ENCODE assay signal across 1 cellular context in the genomic region with DNA sequence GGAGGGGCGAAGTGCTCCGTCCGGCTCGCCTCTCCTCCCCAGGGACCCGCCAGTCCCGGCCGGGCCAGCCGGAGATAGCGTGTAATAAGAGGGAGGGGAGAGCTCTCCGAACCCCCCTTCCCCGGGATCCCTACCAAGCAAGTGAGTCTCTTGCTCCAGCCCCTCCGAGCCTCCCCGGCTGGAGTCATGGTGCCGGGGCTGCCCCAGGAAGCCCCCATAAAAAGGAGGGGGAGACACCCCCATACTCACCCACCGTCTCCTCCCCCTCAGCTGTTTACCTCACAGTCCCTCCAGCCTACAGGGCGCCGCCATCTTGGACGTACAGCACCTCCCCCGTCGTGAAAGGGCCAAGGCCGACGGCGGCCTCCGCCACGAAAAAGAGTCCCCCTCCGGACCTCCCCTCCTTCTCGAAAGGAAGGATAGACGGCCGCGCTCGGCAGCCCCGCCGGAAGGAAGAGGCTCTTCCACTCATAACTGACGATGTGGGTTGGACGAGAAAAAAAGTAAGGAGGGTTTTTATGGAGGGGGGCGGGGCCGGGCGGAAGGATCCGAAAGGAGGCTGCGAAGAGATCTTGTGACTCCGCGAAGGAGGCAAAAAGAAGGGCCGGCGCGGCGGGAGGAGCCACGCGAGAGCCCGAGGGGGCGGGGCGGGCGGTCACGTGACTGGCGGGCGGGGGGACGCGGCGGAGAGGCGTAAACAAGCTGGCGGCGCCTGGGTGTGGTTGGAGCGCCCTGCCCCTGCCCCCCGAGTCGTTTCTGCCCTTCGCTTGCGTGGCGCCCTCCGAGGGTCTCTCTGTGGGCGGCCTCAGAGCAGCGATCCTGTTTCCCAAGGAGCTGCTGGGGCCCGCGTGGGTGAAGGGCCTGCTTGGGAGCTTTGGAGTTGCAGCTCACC.
A peak's percentile ranks its signal among the peaks of the same experiment; 100 is the strongest.
TF ChIP-seq lines count a peak whose summit lies in the region.

A gene (minus strand): TSS at position 323 of the 892 bp plus-strand sequence. CDS start 15,744 bp downstream, outside the sequence.

TF ChIP-seq in K562, 482 proteins besides CTCF, POLR2A, EP300 and RAD21 (continued from another document and continues in another):
- TF ChIP-seq, protein P1, sequence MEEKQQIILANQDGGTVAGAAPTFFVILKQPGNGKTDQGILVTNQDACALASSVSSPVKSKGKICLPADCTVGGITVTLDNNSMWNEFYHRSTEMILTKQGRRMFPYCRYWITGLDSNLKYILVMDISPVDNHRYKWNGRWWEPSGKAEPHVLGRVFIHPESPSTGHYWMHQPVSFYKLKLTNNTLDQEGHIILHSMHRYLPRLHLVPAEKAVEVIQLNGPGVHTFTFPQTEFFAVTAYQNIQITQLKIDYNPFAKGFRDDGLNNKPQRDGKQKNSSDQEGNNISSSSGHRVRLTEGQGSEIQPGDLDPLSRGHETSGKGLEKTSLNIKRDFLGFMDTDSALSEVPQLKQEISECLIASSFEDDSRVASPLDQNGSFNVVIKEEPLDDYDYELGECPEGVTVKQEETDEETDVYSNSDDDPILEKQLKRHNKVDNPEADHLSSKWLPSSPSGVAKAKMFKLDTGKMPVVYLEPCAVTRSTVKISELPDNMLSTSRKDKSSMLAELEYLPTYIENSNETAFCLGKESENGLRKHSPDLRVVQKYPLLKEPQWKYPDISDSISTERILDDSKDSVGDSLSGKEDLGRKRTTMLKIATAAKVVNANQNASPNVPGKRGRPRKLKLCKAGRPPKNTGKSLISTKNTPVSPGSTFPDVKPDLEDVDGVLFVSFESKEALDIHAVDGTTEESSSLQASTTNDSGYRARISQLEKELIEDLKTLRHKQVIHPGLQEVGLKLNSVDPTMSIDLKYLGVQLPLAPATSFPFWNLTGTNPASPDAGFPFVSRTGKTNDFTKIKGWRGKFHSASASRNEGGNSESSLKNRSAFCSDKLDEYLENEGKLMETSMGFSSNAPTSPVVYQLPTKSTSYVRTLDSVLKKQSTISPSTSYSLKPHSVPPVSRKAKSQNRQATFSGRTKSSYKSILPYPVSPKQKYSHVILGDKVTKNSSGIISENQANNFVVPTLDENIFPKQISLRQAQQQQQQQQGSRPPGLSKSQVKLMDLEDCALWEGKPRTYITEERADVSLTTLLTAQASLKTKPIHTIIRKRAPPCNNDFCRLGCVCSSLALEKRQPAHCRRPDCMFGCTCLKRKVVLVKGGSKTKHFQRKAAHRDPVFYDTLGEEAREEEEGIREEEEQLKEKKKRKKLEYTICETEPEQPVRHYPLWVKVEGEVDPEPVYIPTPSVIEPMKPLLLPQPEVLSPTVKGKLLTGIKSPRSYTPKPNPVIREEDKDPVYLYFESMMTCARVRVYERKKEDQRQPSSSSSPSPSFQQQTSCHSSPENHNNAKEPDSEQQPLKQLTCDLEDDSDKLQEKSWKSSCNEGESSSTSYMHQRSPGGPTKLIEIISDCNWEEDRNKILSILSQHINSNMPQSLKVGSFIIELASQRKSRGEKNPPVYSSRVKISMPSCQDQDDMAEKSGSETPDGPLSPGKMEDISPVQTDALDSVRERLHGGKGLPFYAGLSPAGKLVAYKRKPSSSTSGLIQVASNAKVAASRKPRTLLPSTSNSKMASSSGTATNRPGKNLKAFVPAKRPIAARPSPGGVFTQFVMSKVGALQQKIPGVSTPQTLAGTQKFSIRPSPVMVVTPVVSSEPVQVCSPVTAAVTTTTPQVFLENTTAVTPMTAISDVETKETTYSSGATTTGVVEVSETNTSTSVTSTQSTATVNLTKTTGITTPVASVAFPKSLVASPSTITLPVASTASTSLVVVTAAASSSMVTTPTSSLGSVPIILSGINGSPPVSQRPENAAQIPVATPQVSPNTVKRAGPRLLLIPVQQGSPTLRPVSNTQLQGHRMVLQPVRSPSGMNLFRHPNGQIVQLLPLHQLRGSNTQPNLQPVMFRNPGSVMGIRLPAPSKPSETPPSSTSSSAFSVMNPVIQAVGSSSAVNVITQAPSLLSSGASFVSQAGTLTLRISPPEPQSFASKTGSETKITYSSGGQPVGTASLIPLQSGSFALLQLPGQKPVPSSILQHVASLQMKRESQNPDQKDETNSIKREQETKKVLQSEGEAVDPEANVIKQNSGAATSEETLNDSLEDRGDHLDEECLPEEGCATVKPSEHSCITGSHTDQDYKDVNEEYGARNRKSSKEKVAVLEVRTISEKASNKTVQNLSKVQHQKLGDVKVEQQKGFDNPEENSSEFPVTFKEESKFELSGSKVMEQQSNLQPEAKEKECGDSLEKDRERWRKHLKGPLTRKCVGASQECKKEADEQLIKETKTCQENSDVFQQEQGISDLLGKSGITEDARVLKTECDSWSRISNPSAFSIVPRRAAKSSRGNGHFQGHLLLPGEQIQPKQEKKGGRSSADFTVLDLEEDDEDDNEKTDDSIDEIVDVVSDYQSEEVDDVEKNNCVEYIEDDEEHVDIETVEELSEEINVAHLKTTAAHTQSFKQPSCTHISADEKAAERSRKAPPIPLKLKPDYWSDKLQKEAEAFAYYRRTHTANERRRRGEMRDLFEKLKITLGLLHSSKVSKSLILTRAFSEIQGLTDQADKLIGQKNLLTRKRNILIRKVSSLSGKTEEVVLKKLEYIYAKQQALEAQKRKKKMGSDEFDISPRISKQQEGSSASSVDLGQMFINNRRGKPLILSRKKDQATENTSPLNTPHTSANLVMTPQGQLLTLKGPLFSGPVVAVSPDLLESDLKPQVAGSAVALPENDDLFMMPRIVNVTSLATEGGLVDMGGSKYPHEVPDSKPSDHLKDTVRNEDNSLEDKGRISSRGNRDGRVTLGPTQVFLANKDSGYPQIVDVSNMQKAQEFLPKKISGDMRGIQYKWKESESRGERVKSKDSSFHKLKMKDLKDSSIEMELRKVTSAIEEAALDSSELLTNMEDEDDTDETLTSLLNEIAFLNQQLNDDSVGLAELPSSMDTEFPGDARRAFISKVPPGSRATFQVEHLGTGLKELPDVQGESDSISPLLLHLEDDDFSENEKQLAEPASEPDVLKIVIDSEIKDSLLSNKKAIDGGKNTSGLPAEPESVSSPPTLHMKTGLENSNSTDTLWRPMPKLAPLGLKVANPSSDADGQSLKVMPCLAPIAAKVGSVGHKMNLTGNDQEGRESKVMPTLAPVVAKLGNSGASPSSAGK (IDR thresholded peaks at IDR 0.05): peak; percentile 33; the same call in 1 of the 2 replicates
- no peak for TF ChIP-seq KLF16 (IDR thresholded peaks at IDR 0.05)
- peak; percentile 100 for TF ChIP-seq KLF13 (tag; IDR thresholded peaks at IDR 0.05; ENCODE audit: borderline replicate concordance, low read depth)
- no peak for TF ChIP-seq SRF (CRISPR knock-in tag; IDR thresholded peaks at IDR 0.05)
- TF ChIP-seq LCOR (CRISPR knock-in tag; IDR thresholded peaks at IDR 0.05): peak; percentile 53
- peak; percentile 76 for TF ChIP-seq GABPA (tag; conservative IDR thresholded peaks at IDR 0.05; ENCODE audit: low read depth)
- TF ChIP-seq, protein P2, sequence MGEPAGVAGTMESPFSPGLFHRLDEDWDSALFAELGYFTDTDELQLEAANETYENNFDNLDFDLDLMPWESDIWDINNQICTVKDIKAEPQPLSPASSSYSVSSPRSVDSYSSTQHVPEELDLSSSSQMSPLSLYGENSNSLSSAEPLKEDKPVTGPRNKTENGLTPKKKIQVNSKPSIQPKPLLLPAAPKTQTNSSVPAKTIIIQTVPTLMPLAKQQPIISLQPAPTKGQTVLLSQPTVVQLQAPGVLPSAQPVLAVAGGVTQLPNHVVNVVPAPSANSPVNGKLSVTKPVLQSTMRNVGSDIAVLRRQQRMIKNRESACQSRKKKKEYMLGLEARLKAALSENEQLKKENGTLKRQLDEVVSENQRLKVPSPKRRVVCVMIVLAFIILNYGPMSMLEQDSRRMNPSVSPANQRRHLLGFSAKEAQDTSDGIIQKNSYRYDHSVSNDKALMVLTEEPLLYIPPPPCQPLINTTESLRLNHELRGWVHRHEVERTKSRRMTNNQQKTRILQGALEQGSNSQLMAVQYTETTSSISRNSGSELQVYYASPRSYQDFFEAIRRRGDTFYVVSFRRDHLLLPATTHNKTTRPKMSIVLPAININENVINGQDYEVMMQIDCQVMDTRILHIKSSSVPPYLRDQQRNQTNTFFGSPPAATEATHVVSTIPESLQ (CRISPR knock-in tag; IDR thresholded peaks at IDR 0.05): no peak
- no peak for TF ChIP-seq CCNT2 (IDR thresholded peaks at IDR 0.05; ENCODE audit: borderline replicate concordance, extremely low read depth, insufficient read length, low read depth, low read length)
- TF ChIP-seq RNF2 (IDR thresholded peaks at IDR 0.05): peak; percentile 77
- TF ChIP-seq MCM3 (IDR thresholded peaks at IDR 0.05): no peak
- TF ChIP-seq TAF7 (tag; IDR thresholded peaks at IDR 0.05): peak; percentile 100
- TF ChIP-seq ZZZ3 (IDR thresholded peaks at IDR 0.05): peak; percentile 89
- no peak for TF ChIP-seq ZBTB1 (CRISPR knock-in tag; IDR thresholded peaks at IDR 0.05; ENCODE audit: borderline replicate concordance, low read depth)
- peak; percentile 85 for TF ChIP-seq DACH1 (IDR thresholded peaks at IDR 0.05; ENCODE audit: partially characterized antibody)
- TF ChIP-seq, protein P3, sequence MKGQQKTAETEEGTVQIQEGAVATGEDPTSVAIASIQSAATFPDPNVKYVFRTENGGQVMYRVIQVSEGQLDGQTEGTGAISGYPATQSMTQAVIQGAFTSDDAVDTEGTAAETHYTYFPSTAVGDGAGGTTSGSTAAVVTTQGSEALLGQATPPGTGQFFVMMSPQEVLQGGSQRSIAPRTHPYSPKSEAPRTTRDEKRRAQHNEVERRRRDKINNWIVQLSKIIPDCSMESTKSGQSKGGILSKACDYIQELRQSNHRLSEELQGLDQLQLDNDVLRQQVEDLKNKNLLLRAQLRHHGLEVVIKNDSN (CRISPR knock-in tag; IDR thresholded peaks at IDR 0.05): peak; percentile 82
- 0 out of 2 replicates have a peak, but pooled peaks have one; percentile 18 for TF ChIP-seq RBM14 (IDR thresholded peaks at IDR 0.05; ENCODE audit: borderline replicate concordance, insufficient read depth, low read depth, low read length)
- TF ChIP-seq, protein P4, sequence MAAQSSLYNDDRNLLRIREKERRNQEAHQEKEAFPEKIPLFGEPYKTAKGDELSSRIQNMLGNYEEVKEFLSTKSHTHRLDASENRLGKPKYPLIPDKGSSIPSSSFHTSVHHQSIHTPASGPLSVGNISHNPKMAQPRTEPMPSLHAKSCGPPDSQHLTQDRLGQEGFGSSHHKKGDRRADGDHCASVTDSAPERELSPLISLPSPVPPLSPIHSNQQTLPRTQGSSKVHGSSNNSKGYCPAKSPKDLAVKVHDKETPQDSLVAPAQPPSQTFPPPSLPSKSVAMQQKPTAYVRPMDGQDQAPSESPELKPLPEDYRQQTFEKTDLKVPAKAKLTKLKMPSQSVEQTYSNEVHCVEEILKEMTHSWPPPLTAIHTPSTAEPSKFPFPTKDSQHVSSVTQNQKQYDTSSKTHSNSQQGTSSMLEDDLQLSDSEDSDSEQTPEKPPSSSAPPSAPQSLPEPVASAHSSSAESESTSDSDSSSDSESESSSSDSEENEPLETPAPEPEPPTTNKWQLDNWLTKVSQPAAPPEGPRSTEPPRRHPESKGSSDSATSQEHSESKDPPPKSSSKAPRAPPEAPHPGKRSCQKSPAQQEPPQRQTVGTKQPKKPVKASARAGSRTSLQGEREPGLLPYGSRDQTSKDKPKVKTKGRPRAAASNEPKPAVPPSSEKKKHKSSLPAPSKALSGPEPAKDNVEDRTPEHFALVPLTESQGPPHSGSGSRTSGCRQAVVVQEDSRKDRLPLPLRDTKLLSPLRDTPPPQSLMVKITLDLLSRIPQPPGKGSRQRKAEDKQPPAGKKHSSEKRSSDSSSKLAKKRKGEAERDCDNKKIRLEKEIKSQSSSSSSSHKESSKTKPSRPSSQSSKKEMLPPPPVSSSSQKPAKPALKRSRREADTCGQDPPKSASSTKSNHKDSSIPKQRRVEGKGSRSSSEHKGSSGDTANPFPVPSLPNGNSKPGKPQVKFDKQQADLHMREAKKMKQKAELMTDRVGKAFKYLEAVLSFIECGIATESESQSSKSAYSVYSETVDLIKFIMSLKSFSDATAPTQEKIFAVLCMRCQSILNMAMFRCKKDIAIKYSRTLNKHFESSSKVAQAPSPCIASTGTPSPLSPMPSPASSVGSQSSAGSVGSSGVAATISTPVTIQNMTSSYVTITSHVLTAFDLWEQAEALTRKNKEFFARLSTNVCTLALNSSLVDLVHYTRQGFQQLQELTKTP (IDR thresholded peaks at IDR 0.05; ENCODE audit: low read depth in 1 of 2, partially characterized antibody in 2 of 2): peak; percentile 69 to 96
- TF ChIP-seq KHSRP (IDR thresholded peaks at IDR 0.05): peak; percentile 61; the same call in 1 of the 2 replicates
- TF ChIP-seq NFATC3 (IDR thresholded peaks at IDR 0.05): no peak
- peak; percentile 75 for TF ChIP-seq DPF2 (IDR thresholded peaks at IDR 0.05)
- TF ChIP-seq, protein P5, sequence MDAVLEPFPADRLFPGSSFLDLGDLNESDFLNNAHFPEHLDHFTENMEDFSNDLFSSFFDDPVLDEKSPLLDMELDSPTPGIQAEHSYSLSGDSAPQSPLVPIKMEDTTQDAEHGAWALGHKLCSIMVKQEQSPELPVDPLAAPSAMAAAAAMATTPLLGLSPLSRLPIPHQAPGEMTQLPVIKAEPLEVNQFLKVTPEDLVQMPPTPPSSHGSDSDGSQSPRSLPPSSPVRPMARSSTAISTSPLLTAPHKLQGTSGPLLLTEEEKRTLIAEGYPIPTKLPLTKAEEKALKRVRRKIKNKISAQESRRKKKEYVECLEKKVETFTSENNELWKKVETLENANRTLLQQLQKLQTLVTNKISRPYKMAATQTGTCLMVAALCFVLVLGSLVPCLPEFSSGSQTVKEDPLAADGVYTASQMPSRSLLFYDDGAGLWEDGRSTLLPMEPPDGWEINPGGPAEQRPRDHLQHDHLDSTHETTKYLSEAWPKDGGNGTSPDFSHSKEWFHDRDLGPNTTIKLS (IDR thresholded peaks at IDR 0.05; ENCODE audit: borderline replicate concordance, low read depth): peak; percentile 76; the same call in 1 of the 2 replicates
- peak; percentile 70; the same call in 1 of the 2 replicates for TF ChIP-seq HCFC1 (IDR thresholded peaks at IDR 0.05; ENCODE audit: low read depth, low read length)
- 0 out of 2 replicates have a peak, but pooled peaks have one; percentile 57 for TF ChIP-seq NR2F6 (CRISPR knock-in tag; IDR thresholded peaks at IDR 0.05)
- TF ChIP-seq, protein P6, sequence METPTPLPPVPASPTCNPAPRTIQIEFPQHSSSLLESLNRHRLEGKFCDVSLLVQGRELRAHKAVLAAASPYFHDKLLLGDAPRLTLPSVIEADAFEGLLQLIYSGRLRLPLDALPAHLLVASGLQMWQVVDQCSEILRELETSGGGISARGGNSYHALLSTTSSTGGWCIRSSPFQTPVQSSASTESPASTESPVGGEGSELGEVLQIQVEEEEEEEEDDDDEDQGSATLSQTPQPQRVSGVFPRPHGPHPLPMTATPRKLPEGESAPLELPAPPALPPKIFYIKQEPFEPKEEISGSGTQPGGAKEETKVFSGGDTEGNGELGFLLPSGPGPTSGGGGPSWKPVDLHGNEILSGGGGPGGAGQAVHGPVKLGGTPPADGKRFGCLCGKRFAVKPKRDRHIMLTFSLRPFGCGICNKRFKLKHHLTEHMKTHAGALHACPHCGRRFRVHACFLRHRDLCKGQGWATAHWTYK (CRISPR knock-in tag; IDR thresholded peaks at IDR 0.05): 0 out of 2 replicates have a peak, but pooled peaks have one; percentile 19
- TF ChIP-seq TBP (optimal IDR thresholded peaks at IDR 0.05; ENCODE audit: low read depth, low read length): peak; percentile 97
- TF ChIP-seq ZNF76 (CRISPR knock-in tag; IDR thresholded peaks at IDR 0.05; ENCODE audit: borderline replicate concordance): peak; percentile 35; the same call in 1 of the 2 replicates
- peak; percentile 100 for TF ChIP-seq NFRKB (IDR thresholded peaks at IDR 0.05; ENCODE audit: low read depth)
